In the genomic region with DNA sequence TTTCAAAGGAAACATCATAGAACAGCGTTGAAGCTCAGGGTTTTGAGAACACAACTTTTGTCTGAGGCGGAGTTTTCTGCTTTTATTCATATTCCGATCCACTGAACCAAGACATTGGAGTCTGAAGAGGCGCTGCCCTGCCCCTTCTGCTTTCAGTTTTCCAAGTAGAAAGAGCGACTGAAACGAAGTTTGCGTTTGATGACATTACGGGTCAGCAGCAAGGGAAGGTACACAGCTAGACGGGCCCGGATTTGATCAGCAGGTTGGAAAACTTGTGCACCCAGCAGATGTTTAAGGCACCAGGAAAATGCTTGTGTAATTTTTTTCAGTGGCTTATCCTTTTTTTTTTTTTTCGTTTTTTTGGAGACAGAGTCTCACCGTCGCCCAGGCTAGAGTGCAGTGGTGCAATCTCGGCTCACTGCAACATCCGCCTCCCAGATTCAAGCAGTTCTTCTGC, we compare ENCODE assay signal across 10 cellular contexts. TPM values are rescaled to one million over a fixed set of nuclear protein-coding genes. Genes with fewer than 3 reads are reported as not detected.
A peak's percentile ranks its signal among the peaks of the same experiment; 100 is the strongest.
DNase-seq lines count a peak whose midpoint lies in the region; ATAC-seq and TF ChIP-seq lines count a peak whose summit lies in the region.
"Had no signal": no experiment of that assay in that cellular context is flagged by ENCODE, and none has a peak within 500 bp of the region (broad histone marks: within the 10 kb centered on the region; RNA-seq: fewer than 3 reads in every experiment).

No MANE protein-coding gene starts in this region.

- ATAC-seq in HCT116 (peak; percentile 18), GM21723 (IDR thresholded peaks at IDR 0.05; ENCODE audit: unreplicated experiment) (no peak)

- peak overlapping the region; percentile 80 for H3K4me3 Mint-ChIP-seq in activated T-helper 1 cell treated with anti-CD3 and anti-CD28 coated beads, Interleukin-12 subunit alpha, Interleukin-12 subunit beta, Interleukin-2, Interleukin-4 antibody, amounts not matched to agents 30 ng/mL and 10 ng/mL and 1 ng/mL, durations not matched to agents 14 hours and 24 hours and 36 hours
- peak overlapping the region; percentile 80 for H3K4me3 Mint-ChIP-seq in glutamatergic neuron (ENCODE audit: unreplicated experiment)

- H2AFZ ChIP-seq in HCT116 (ENCODE audit: low read depth, low read length, poor library complexity, severe bottlenecking): no peak overlapping the region

- TF ChIP-seq CTCF in HCT116 (IDR thresholded peaks at IDR 0.05 in 2 of 3, conservative IDR thresholded peaks at IDR 0.05 in 1 of 3; ENCODE audit: borderline replicate concordance in 1 of 3, insufficient read depth in 1 of 3, low read depth in 2 of 3, low read length in 2 of 3): no peak
- TF ChIP-seq CTCF in glutamatergic neuron (IDR thresholded peaks at IDR 0.05; ENCODE audit: partially characterized antibody, unreplicated experiment): no peak

- POLR2A ChIA-PET in HCT116 (lab: Charles Lee): no interaction called here

- RAD21 ChIA-PET in HCT116 (lab: Charles Lee; ENCODE audit: low non-redundant PET in 1 of 2, low total read pairs in 2 of 2, uncharacterized antibody in 2 of 2, unreplicated experiment in 2 of 2): no interaction called here

- TF ChIP-seq POLR2A in HCT116 (IDR thresholded peaks at IDR 0.05; ENCODE audit: borderline replicate concordance, extremely low read depth, insufficient read depth, insufficient read length): no peak

- peak overlapping the region; percentile 75 for H3K9ac ChIP-seq in HCT116 (ENCODE audit: low read length)
- H3K9ac ChIP-seq in skeletal muscle tissue (ENCODE audit: low read depth in 1 of 3, low read length in 3 of 3): no peak overlapping the region

- intact Hi-C loops in HCT116 (cut with micrococcal nuclease): no loop called here
- intact Hi-C loops in activated T-helper 1 cell treated with anti-CD3 and anti-CD28 coated beads, Interleukin-12 subunit alpha, Interleukin-12 subunit beta, Interleukin-2, Interleukin-4 antibody, amounts not matched to agents 30 ng/mL and 10 ng/mL and 1 ng/mL, durations not matched to agents 14 hours and 24 hours and 36 hours (cut with micrococcal nuclease): loop anchor here (1.0 to 5.0 kb wide), 4 partner anchors 40 to 231 kb away; a partner anchor contains a TSS

- no peaks in the 10 kb centered on the region for H3K9me3 ChIP-seq in HCT116 (ENCODE audit: control insufficient read depth in 1 of 2, insufficient read depth in 1 of 2, low read depth in 1 of 2, low read length in 2 of 2)
- no peaks in the 10 kb centered on the region for H3K9me3 ChIP-seq in skeletal muscle tissue (ENCODE audit: control insufficient read depth in 3 of 3, low read length in 3 of 3)

- H4K20me1 ChIP-seq in HCT116 (ENCODE audit: insufficient read depth): no peaks in the 10 kb centered on the region

- TF ChIP-seq RAD21 in HCT116 (IDR thresholded peaks at IDR 0.05; ENCODE audit: low read depth): no peak

- peaks cover 30% of the 10 kb centered on the region for H3K4me1 Mint-ChIP-seq in activated T-helper 1 cell treated with anti-CD3 and anti-CD28 coated beads, Interleukin-12 subunit alpha, Interleukin-12 subunit beta, Interleukin-2, Interleukin-4 antibody, amounts not matched to agents 30 ng/mL and 10 ng/mL and 1 ng/mL, durations not matched to agents 14 hours and 24 hours and 36 hours (ENCODE audit: low read depth)
- peaks cover 77% of the 10 kb centered on the region for H3K4me1 Mint-ChIP-seq in glutamatergic neuron (ENCODE audit: low read depth, unreplicated experiment)

- peak overlapping the region; percentile 90 for H3K4me2 ChIP-seq in HCT116 (ENCODE audit: low read length)

- no peaks in the 10 kb centered on the region for H3K9me2 ChIP-seq in HCT116 (ENCODE audit: insufficient read depth)

- H3K27me3 ChIP-seq in HCT116 (ENCODE audit: insufficient read depth, low read length): no peaks in the 10 kb centered on the region
- H3K27me3 ChIP-seq in skeletal muscle tissue (ENCODE audit: control insufficient read depth in 3 of 3, insufficient read depth in 3 of 3, low read length in 3 of 3): no peaks in the 10 kb centered on the region

- H3K9me3 Mint-ChIP-seq in activated T-helper 1 cell treated with anti-CD3 and anti-CD28 coated beads, Interleukin-12 subunit alpha, Interleukin-12 subunit beta, Interleukin-2, Interleukin-4 antibody, amounts not matched to agents 30 ng/mL and 10 ng/mL and 1 ng/mL, durations not matched to agents 14 hours and 24 hours and 36 hours: no peaks in the 10 kb centered on the region
- peaks cover 17% of the 10 kb centered on the region for H3K9me3 Mint-ChIP-seq in glutamatergic neuron (ENCODE audit: unreplicated experiment)

- H3K4me3 ChIP-seq in HCT116 (replicated peaks in 1 of 2; ENCODE audit: low read depth in 1 of 2, low read length in 2 of 2): peak overlapping the region; percentile 13 to 45; a peak in 2 of 4 replicates
- H3K4me3 ChIP-seq in skeletal muscle tissue (ENCODE audit: low read length in 3 of 3): no peak overlapping the region

- peak overlapping the region; percentile 93 for H3K27ac Mint-ChIP-seq in activated T-helper 1 cell treated with anti-CD3 and anti-CD28 coated beads, Interleukin-12 subunit alpha, Interleukin-12 subunit beta, Interleukin-2, Interleukin-4 antibody, amounts not matched to agents 30 ng/mL and 10 ng/mL and 1 ng/mL, durations not matched to agents 14 hours and 24 hours and 36 hours
- peak overlapping the region; percentile 86 for H3K27ac Mint-ChIP-seq in glutamatergic neuron (ENCODE audit: unreplicated experiment)

- peaks cover 93% of the 10 kb centered on the region for H3K79me2 ChIP-seq in HCT116 (ENCODE audit: insufficient read depth, low read length)

- H3K27ac ChIP-seq in HCT116 (ENCODE audit: low read depth, low read length) (peak overlapping the region; percentile 98), skeletal muscle tissue (ENCODE audit: low read depth, low read length) (peak overlapping the region; percentile 95)

- no peak for DNase-seq in HCT116 (ENCODE audit: low read depth, low spot score)
- no peak for DNase-seq in activated T-helper 1 cell treated with anti-CD3 and anti-CD28 coated beads, Interleukin-12 subunit alpha, Interleukin-12 subunit beta, Interleukin-2, Interleukin-4 antibody, amounts not matched to agents 30 ng/mL and 10 ng/mL and 1 ng/mL, durations not matched to agents 14 hours and 24 hours and 36 hours (ENCODE audit: low spot score)
- no peak for DNase-seq in glutamatergic neuron
- DNase-seq in cerebellar nuclear complex (lab: John Stamatoyannopoulos, UW): no peak
- DNase-seq in SIG-M5 treated with dmso at 0.1 percent for 504 hours (lab: John Stamatoyannopoulos, UW; ENCODE audit: unreplicated experiment): no peak
- no peak for DNase-seq in LoVo (ENCODE audit: low spot score)
- DNase-seq: left colon, NCI-H2107 had no signal

- H3K4me1 ChIP-seq in HCT116 (ENCODE audit: control insufficient read depth in 1 of 2, insufficient read depth in 2 of 2, low read length in 2 of 2) (peaks cover 46 to 80% of the 10 kb centered on the region in 2 experiments), skeletal muscle tissue (ENCODE audit: control insufficient read depth in 3 of 3, insufficient read depth in 3 of 3, low read length in 3 of 3) (peaks cover 64 to 80% (median 79%) of the 10 kb centered on the region in 3 donors)

- peaks cover 8% of the 10 kb centered on the region for H3K36me3 Mint-ChIP-seq in activated T-helper 1 cell treated with anti-CD3 and anti-CD28 coated beads, Interleukin-12 subunit alpha, Interleukin-12 subunit beta, Interleukin-2, Interleukin-4 antibody, amounts not matched to agents 30 ng/mL and 10 ng/mL and 1 ng/mL, durations not matched to agents 14 hours and 24 hours and 36 hours (ENCODE audit: low read depth)
- no peaks in the 10 kb centered on the region for H3K36me3 Mint-ChIP-seq in glutamatergic neuron (ENCODE audit: unreplicated experiment)

- H3K36me3 ChIP-seq in HCT116 (ENCODE audit: control insufficient read depth in 1 of 2, insufficient read depth in 2 of 2, low read length in 2 of 2): peaks cover 0 to 11% of the 10 kb centered on the region in 2 experiments; a peak in 1 of 4 replicates
- peaks cover 0 to 16% (median 14%) of the 10 kb centered on the region in 3 donors for H3K36me3 ChIP-seq in skeletal muscle tissue (ENCODE audit: control insufficient read depth in 3 of 3, insufficient read depth in 3 of 3, low read length in 3 of 3)

- CTCF ChIA-PET in HCT116 (lab: Charles Lee): interaction anchor here (1.7 kb wide), 1 partner anchor 41 kb away, joined by 5 read pairs; no protein-coding TSS in a partner anchor

- H3K27me3 Mint-ChIP-seq in activated T-helper 1 cell treated with anti-CD3 and anti-CD28 coated beads, Interleukin-12 subunit alpha, Interleukin-12 subunit beta, Interleukin-2, Interleukin-4 antibody, amounts not matched to agents 30 ng/mL and 10 ng/mL and 1 ng/mL, durations not matched to agents 14 hours and 24 hours and 36 hours (ENCODE audit: insufficient read depth): no peaks in the 10 kb centered on the region
- H3K27me3 Mint-ChIP-seq in glutamatergic neuron (ENCODE audit: unreplicated experiment): peaks cover 13% of the 10 kb centered on the region

- BruUV-seq in HCT116 (replicated peaks; lab: Mats Ljungman, UMichigan): TSS peak; percentile 36

TF ChIP-seq in HCT116, 20 proteins besides CTCF, POLR2A, EP300 and RAD21 (continues in another document):
- TF ChIP-seq FOSL1 (IDR thresholded peaks at IDR 0.05; ENCODE audit: low read depth) (no peak), JUND (IDR thresholded peaks at IDR 0.05) (no peak), YY1 (IDR thresholded peaks at IDR 0.05; ENCODE audit: extremely low read depth, insufficient replicate concordance, low read depth, low read length) (no peak), SIN3A (IDR thresholded peaks at IDR 0.05; ENCODE audit: low read depth) (no peak), ZNF274 (IDR thresholded peaks at IDR 0.05; ENCODE audit: low read depth, low read length) (no peak), POLR2AphosphoS5 (IDR thresholded peaks at IDR 0.05; ENCODE audit: low read depth, low read length) (no peak), CBX3 (IDR thresholded peaks at IDR 0.05; ENCODE audit: low read depth) (no peak), ELF1 (IDR thresholded peaks at IDR 0.05; ENCODE audit: borderline replicate concordance, low read depth) (no peak)

RNA-seq across cellular contexts. Expression of a gene that starts 0.7 kb away (rescaled TPM):
- total RNA-seq in HCT116 (2021; ENCODE audit: unreplicated experiment): 181 TPM
- 211 and 224 TPM in 2 replicates for polyA plus RNA-seq in HCT116 (2012)
- total RNA-seq in activated T-helper 1 cell treated with anti-CD3 and anti-CD28 coated beads, Interleukin-12 subunit alpha, Interleukin-12 subunit beta, Interleukin-2, Interleukin-4 antibody, amounts not matched to agents 30 ng/mL and 10 ng/mL and 1 ng/mL, durations not matched to agents 14 hours and 24 hours and 36 hours: 76.4 and 82.2 TPM in 2 replicates
- 879 TPM for total RNA-seq in glutamatergic neuron (ENCODE audit: unreplicated experiment)
- 180 TPM for total RNA-seq in skeletal muscle tissue

RNA-seq across cellular contexts. Expression of a gene that starts 43.4 kb away (rescaled TPM):
- total RNA-seq in HCT116 (2021; ENCODE audit: unreplicated experiment) (44.8 TPM), glutamatergic neuron (ENCODE audit: unreplicated experiment) (70.2 TPM), skeletal muscle tissue (25.1 TPM)
- polyA plus RNA-seq in HCT116 (2012): 42.1 and 43.4 TPM in 2 replicates
- total RNA-seq in activated T-helper 1 cell treated with anti-CD3 and anti-CD28 coated beads, Interleukin-12 subunit alpha, Interleukin-12 subunit beta, Interleukin-2, Interleukin-4 antibody, amounts not matched to agents 30 ng/mL and 10 ng/mL and 1 ng/mL, durations not matched to agents 14 hours and 24 hours and 36 hours: 38.7 and 43.8 TPM in 2 replicates

Comparison
In these comparisons a context has a peak if more than half of its experiments do, and no peak if none do; other contexts are left out.
1. H3K4me3 ChIP-seq: peak in HCT116 (2 of 2); none in skeletal muscle tissue (0 of 3).